ENCODE assay signal across 30 cellular contexts in genomic region chr15:31814082-31814481, GRCh38.
"Had no signal": no experiment of that assay in that cellular context is flagged by ENCODE, and none has a peak within 500 bp of the region (broad histone marks: within the 10 kb centered on the region; RNA-seq: fewer than 3 reads in every experiment).

No MANE protein-coding gene starts in this region.

- H3K4me3 Mint-ChIP-seq: activated CD4-positive, alpha-beta memory T cell treated with anti-CD3 and anti-CD28 coated beads for 36 hours; activated T-cell treated with anti-CD3 and anti-CD28 coated beads, Interleukin-2, amount 50 U/mL, for 24 hours; activated T-helper 17 cell treated with anti-CD3 and anti-CD28 coated beads, Interleukin-2, amount 50 U/mL, for 72 hours; central memory CD8-positive, alpha-beta T cell; naive thymus-derived CD4-positive, alpha-beta T cell; stimulated activated naive B cell treated with anti-CD40 and anti-IgM and Interleukin-4, amounts not matched to agents 10 μg/mL and 1 μg/mL and 100 μg/mL, for 72 hours; T-helper 1 cell treated with Interleukin-12 subunit alpha and Interleukin-12 subunit beta and Interleukin-4 antibody, amounts not matched to agents 30 μg/mL and 1 μg/mL, for 36 hours had no signal

- H3K36me3 Mint-ChIP-seq: activated CD4-positive, alpha-beta memory T cell treated with anti-CD3 and anti-CD28 coated beads for 36 hours; naive thymus-derived CD4-positive, alpha-beta T cell had no signal

- H3K27ac Mint-ChIP-seq: activated CD4-positive, alpha-beta memory T cell treated with anti-CD3 and anti-CD28 coated beads for 36 hours; activated T-cell treated with anti-CD3 and anti-CD28 coated beads, Interleukin-2, amount 50 U/mL, for 24 hours; activated T-helper 17 cell treated with anti-CD3 and anti-CD28 coated beads, Interleukin-2, amount 50 U/mL, for 72 hours; naive thymus-derived CD4-positive, alpha-beta T cell; stimulated activated naive B cell treated with anti-CD40 and anti-IgM and Interleukin-4, amounts not matched to agents 10 μg/mL and 1 μg/mL and 100 μg/mL, for 72 hours; T-helper 1 cell treated with Interleukin-12 subunit alpha and Interleukin-12 subunit beta and Interleukin-4 antibody, amounts not matched to agents 30 μg/mL and 1 μg/mL, for 36 hours had no signal

- H3K27me3 Mint-ChIP-seq: activated CD4-positive, alpha-beta memory T cell treated with anti-CD3 and anti-CD28 coated beads for 36 hours; activated T-cell treated with anti-CD3 and anti-CD28 coated beads, Interleukin-2, amount 50 U/mL, for 24 hours; central memory CD8-positive, alpha-beta T cell; naive thymus-derived CD4-positive, alpha-beta T cell had no signal

- H3K9me3 Mint-ChIP-seq: activated CD4-positive, alpha-beta memory T cell treated with anti-CD3 and anti-CD28 coated beads for 36 hours; activated T-cell treated with anti-CD3 and anti-CD28 coated beads, Interleukin-2, amount 50 U/mL, for 24 hours; activated T-helper 17 cell treated with anti-CD3 and anti-CD28 coated beads, Interleukin-2, amount 50 U/mL, for 72 hours; central memory CD8-positive, alpha-beta T cell; T-helper 1 cell treated with Interleukin-12 subunit alpha and Interleukin-12 subunit beta and Interleukin-4 antibody, amounts not matched to agents 30 μg/mL and 1 μg/mL, for 36 hours had no signal

- H3K4me1 Mint-ChIP-seq: activated T-helper 17 cell treated with anti-CD3 and anti-CD28 coated beads, Interleukin-2, amount 50 U/mL, for 72 hours; central memory CD8-positive, alpha-beta T cell; naive thymus-derived CD4-positive, alpha-beta T cell; stimulated activated naive B cell treated with anti-CD40 and anti-IgM and Interleukin-4, amounts not matched to agents 10 μg/mL and 1 μg/mL and 100 μg/mL, for 72 hours had no signal

- ATAC-seq: activated T-helper 17 cell treated with anti-CD3 and anti-CD28 coated beads, Interleukin-2, amount 50 U/mL, for 72 hours; gastroesophageal sphincter; heart left ventricle; naive thymus-derived CD4-positive, alpha-beta T cell; pancreas; right cardiac atrium; stimulated activated naive B cell treated with anti-CD40 and anti-IgM and Interleukin-4, amounts not matched to agents 10 μg/mL and 1 μg/mL and 100 μg/mL, for 72 hours had no signal

- H3K27me3 ChIP-seq: breast epithelium, gastroesophageal sphincter, heart left ventricle, pancreas, stomach, testis, transverse colon had no signal

- H3K27ac ChIP-seq: breast epithelium, gastroesophageal sphincter, heart left ventricle, left ventricle myocardium inferior, pancreas, stomach, testis, transverse colon, VCaP had no signal

- DNase-seq: activated CD4-positive, alpha-beta memory T cell treated with anti-CD3 and anti-CD28 coated beads for 36 hours; activated CD4-positive, alpha-beta T cell treated with anti-CD3 and anti-CD28 coated beads for 48 hours; activated CD8-positive, alpha-beta memory T cell treated with anti-CD3 and anti-CD28 coated beads, Interleukin-2, amount 50 U/mL, for 48 hours; activated gamma-delta T cell treated with Interleukin-2 at 50 U/mL for 16 hours; activated naive CD4-positive, alpha-beta T cell treated with anti-CD3 and anti-CD28 coated beads, Interleukin-2, amount 50 U/mL, for 16 hours; activated T-cell treated with anti-CD3 and anti-CD28 coated beads, Interleukin-2, amount 50 U/mL, for 24 hours; amniotic stem cell; dermis blood vessel endothelial cell; effector CD8-positive, alpha-beta T cell; heart left ventricle; kidney glomerular epithelial cell; left ventricle myocardium inferior; naive thymus-derived CD4-positive, alpha-beta T cell; pancreas; right cardiac atrium; SK-N-SH; stimulated activated CD4-positive, alpha-beta T cell treated with anti-CD3 and anti-CD28 coated beads, Interleukin-15, amount 100 ng/mL, for 24 hours; stimulated activated CD4-positive, alpha-beta T cell treated with anti-CD3 and anti-CD28 coated beads, Interleukin-2, amount 100 ng/mL, for 24 hours; stimulated activated naive B cell treated with anti-CD40 and anti-IgM and Interleukin-4, amounts not matched to agents 10 μg/mL and 1 μg/mL and 100 μg/mL, for 72 hours; stomach; SW 1271; T-helper 9 cell; testis; transverse colon had no signal
